ENCODE assay signal across 22 cellular contexts in the genomic region with DNA sequence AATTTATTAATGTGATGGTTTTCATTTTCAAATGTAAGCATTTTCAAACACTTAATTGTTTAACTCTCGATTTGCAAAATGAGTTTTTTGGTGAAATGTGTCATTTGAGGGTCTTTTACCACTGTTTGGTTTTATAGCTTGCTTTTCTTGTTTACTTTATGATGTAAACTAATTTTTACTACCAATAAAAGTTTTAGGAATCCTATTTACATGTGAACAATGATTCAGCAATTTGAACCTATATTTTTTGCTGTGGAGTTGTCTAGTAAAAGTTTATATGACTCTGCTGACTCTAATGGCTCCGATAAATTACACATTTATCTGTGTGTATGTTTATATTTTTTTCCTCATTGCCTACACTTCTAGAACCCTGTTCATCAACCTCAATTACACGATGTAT.
"Had no signal": no experiment of that assay in that cellular context is flagged by ENCODE, and none has a peak within 500 bp of the region (broad histone marks: within the 10 kb centered on the region; RNA-seq: fewer than 3 reads in every experiment).

No MANE protein-coding gene starts in this region.

- ATAC-seq: activated CD4-positive, alpha-beta T cell treated with anti-CD3 and anti-CD28 coated beads for 36 hours; activated naive CD4-positive, alpha-beta T cell treated with anti-CD3 and anti-CD28 coated beads, Interleukin-2, amount 50 U/mL, for 72 hours; activated T-helper 17 cell treated with anti-CD3 and anti-CD28 coated beads, Interleukin-2, amount 50 U/mL, for 72 hours; naive thymus-derived CD8-positive, alpha-beta T cell had no signal

- H3K36me3 ChIP-seq: adrenal gland, ascending aorta, brain microvascular endothelial cell, esophagus squamous epithelium, heart left ventricle, neural progenitor cell, tibial nerve had no signal

- H3K9me3 ChIP-seq: adrenal gland, ascending aorta, esophagus squamous epithelium, heart left ventricle, tibial nerve had no signal

- H3K27ac ChIP-seq: brain microvascular endothelial cell, esophagus squamous epithelium, neural progenitor cell, tibial nerve had no signal

- H3K4me3 ChIP-seq: adrenal gland, ascending aorta, esophagus squamous epithelium, heart left ventricle, neural progenitor cell, tibial nerve had no signal

- H3K4me2 ChIP-seq: neural progenitor cell had no signal

- DNase-seq: activated B cell treated with CpG ODN at 0.5 μM for 24 hours; activated CD4-positive, alpha-beta T cell treated with anti-CD3 and anti-CD28 coated beads for 36 hours; activated CD4-positive, alpha-beta T cell treated with anti-CD3 and anti-CD28 coated beads, Interleukin-2, amount 50 U/mL, for 4 hours; activated CD8-positive, alpha-beta memory T cell treated with anti-CD3 and anti-CD28 coated beads for 24 hours; activated CD8-positive, alpha-beta memory T cell treated with anti-CD3 and anti-CD28 coated beads, Interleukin-2, amount 50 U/mL, for 4 hours; activated T-cell treated with anti-CD3 and anti-CD28 coated beads, Interleukin-2, amount 50 U/mL, for 24 hours; brain microvascular endothelial cell; central memory CD4-positive, alpha-beta T cell; effector CD8-positive, alpha-beta T cell; esophagus squamous epithelium; islet precursor cell; naive thymus-derived CD8-positive, alpha-beta T cell; retina; stimulated activated CD4-positive, alpha-beta T cell treated with anti-CD3 and anti-CD28 coated beads, Interleukin-4, amount 100 ng/mL, for 4 hours; T-helper 1 cell had no signal

- H3K27me3 ChIP-seq: adrenal gland, ascending aorta, brain microvascular endothelial cell, esophagus squamous epithelium, heart left ventricle, neural progenitor cell, tibial nerve had no signal

- H3K4me1 ChIP-seq: esophagus squamous epithelium had no signal

- H2AFZ ChIP-seq: neural progenitor cell had no signal

- H3K9ac ChIP-seq: neural progenitor cell had no signal
